ENCODE assay signal across 26 cellular contexts in the genomic region with DNA sequence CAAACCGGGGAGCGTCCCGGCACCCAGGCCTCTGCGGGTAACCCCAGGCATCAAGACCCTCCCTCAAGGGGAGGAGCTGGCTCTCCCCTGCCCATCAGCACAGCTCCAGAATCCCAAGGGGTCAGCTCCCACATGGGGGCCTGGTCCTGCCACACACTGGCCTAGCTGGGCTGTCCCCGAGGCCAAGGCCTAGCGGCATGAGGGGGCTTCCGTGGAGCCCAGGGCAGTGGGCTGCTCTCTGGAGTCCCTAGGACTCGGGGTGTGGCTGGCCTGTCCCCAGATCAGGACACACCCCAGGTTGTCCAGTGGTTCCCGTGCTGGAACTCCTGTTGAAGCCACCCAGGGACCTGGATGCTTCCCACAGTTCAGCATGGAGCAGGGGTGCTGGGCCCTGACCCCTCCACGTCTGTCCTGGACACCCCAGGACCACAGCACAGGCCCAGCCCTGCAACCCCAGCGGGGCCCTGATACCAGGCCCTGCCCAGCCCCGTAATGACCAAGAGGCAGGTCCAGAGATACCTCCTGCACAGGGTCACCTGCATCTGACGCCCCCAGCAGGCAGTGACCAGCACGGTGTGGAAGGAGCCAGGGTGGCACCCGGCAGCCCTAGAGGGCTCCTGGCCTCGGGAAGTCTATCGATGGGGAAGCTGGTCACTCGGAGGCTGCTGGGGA.
"Had no signal": no experiment of that assay in that cellular context is flagged by ENCODE, and none has a peak within 500 bp of the region (broad histone marks: within the 10 kb centered on the region; RNA-seq: fewer than 3 reads in every experiment).

No MANE protein-coding gene starts in this region.

- ATAC-seq: activated CD8-positive, alpha-beta memory T cell treated with anti-CD3 and anti-CD28 coated beads, Interleukin-2, amount 10 ng/mL, durations not matched to agents 7 days and 5 days; activated T-cell treated with anti-CD3 and anti-CD28 coated beads, Interleukin-2, amount 50 U/mL, for 4 hours; T-helper 17 cell had no signal

- H3K27ac Mint-ChIP-seq: activated B cell treated with CpG ODN at 0.5 μM for 24 hours; activated CD4-positive, alpha-beta T cell treated with anti-CD3 and anti-CD28 coated beads, Interleukin-2, amount 10 ng/mL, durations not matched to agents 24 days and 14 days; activated CD8-positive, alpha-beta memory T cell treated with anti-CD3 and anti-CD28 coated beads, Interleukin-2, amount 10 ng/mL, durations not matched to agents 7 days and 5 days; activated naive CD8-positive, alpha-beta T cell; T-helper 17 cell had no signal

- H3K27me3 Mint-ChIP-seq: activated B cell treated with CpG ODN at 0.5 μM for 24 hours; activated CD4-positive, alpha-beta T cell treated with anti-CD3 and anti-CD28 coated beads, Interleukin-2, amount 10 ng/mL, durations not matched to agents 24 days and 14 days; activated CD8-positive, alpha-beta memory T cell treated with anti-CD3 and anti-CD28 coated beads, Interleukin-2, amount 10 ng/mL, durations not matched to agents 7 days and 5 days; activated naive CD8-positive, alpha-beta T cell; brain; T-helper 17 cell had no signal

- H3K4me3 ChIP-seq: MG63 had no signal

- H3K27me3 ChIP-seq: MG63 had no signal

- H3K4me3 Mint-ChIP-seq: activated B cell treated with CpG ODN at 0.5 μM for 24 hours; activated CD4-positive, alpha-beta T cell treated with anti-CD3 and anti-CD28 coated beads, Interleukin-2, amount 10 ng/mL, durations not matched to agents 24 days and 14 days; activated CD8-positive, alpha-beta memory T cell treated with anti-CD3 and anti-CD28 coated beads, Interleukin-2, amount 10 ng/mL, durations not matched to agents 7 days and 5 days; activated naive CD8-positive, alpha-beta T cell; activated T-cell treated with anti-CD3 and anti-CD28 coated beads, Interleukin-2, amount 50 U/mL, for 4 hours; brain; T-helper 17 cell had no signal

- H3K36me3 Mint-ChIP-seq: activated naive CD8-positive, alpha-beta T cell; brain had no signal

- FAIRE-seq: astrocyte had no signal

- H3K9me3 ChIP-seq: MG63 had no signal

- H3K9me3 Mint-ChIP-seq: activated B cell treated with CpG ODN at 0.5 μM for 24 hours; activated CD4-positive, alpha-beta T cell treated with anti-CD3 and anti-CD28 coated beads, Interleukin-2, amount 10 ng/mL, durations not matched to agents 24 days and 14 days; activated T-cell treated with anti-CD3 and anti-CD28 coated beads, Interleukin-2, amount 50 U/mL, for 4 hours; brain had no signal

- H3K4me1 Mint-ChIP-seq: brain, T-helper 17 cell had no signal

- DNase-seq: activated B cell treated with CpG ODN at 0.5 μM for 24 hours; activated CD4-positive, alpha-beta T cell treated with anti-CD3 and anti-CD28 coated beads for 1 hour; activated CD4-positive, alpha-beta T cell treated with anti-CD3 and anti-CD28 coated beads, Interleukin-2, amount 10 ng/mL, durations not matched to agents 24 days and 14 days; activated CD4-positive, alpha-beta T cell treated with anti-CD3 and anti-CD28 coated beads, Interleukin-2, amount 50 U/mL, for 48 hours; activated CD8-positive, alpha-beta memory T cell treated with anti-CD3 and anti-CD28 coated beads, Interleukin-2, amount 10 ng/mL, durations not matched to agents 7 days and 5 days; activated effector memory CD4-positive, alpha-beta T cell treated with anti-CD3 and anti-CD28 coated beads, Interleukin-2, amount 50 U/mL, for 16 hours; activated naive CD4-positive, alpha-beta T cell treated with Interleukin-2 at 50 U/mL for 16 hours; activated T-cell treated with anti-CD3 and anti-CD28 coated beads, Interleukin-2, amount 50 U/mL, for 4 hours; amygdala; MG63; MV-4-11; NCI-H1092 treated with DMSO at 0.1 percent for 48 hours; NCI-H1417 treated with DMSO at 0.1 percent for 48 hours; NCI-H1694 treated with DMSO at 0.1 percent for 48 hours; NCI-H2029 treated with DMSO at 0.1 percent for 48 hours; NCI-H510A treated with DMSO at 0.1 percent for 48 hours; NCI-H69; NK-92 treated with Interleukin-12 subunit alpha and Interleukin-12 subunit beta, amount 100 ng/mL, for 24 hours; OCI-M1; RPMI8226; SHP77 treated with DMSO at 0.1 percent for 48 hours; T-helper 17 cell; T-helper 9 cell had no signal
